8 cellular contexts compared by ENCODE assay signal in genomic region chr15:83066761-83067637, GRCh38. TPM values are rescaled to one million over a fixed set of nuclear protein-coding genes. Genes with fewer than 3 reads are reported as not detected.
A peak's percentile ranks its signal among the peaks of the same experiment; 100 is the strongest.
DNase-seq lines count a peak whose midpoint lies in the region; ATAC-seq and TF ChIP-seq lines count a peak whose summit lies in the region.

Gene BTBD1, minus strand, starts transcription at chr15:83067252. Its CDS starts 101 bp downstream, at chr15:83067151.

- no peak; the same call in 1 of the 2 replicates for TF ChIP-seq CTCF in PC-9 (conservative IDR thresholded peaks at IDR 0.05)

- H3K27me3 ChIP-seq in HUES6 (ENCODE audit: control insufficient read depth, insufficient read depth, low read length) = no peaks in the 10 kb centered on the region
- H3K27me3 ChIP-seq in PC-9 (ENCODE audit: insufficient read depth, low read depth) = no peaks in the 10 kb centered on the region
- H3K27me3 ChIP-seq in muscle layer of colon (ENCODE audit: control insufficient read depth in 1 of 2, insufficient read depth in 2 of 2, low read length in 2 of 2) = no peaks in the 10 kb centered on the region

- peaks cover 12% of the 10 kb centered on the region for H3F3A ChIP-seq in PC-9 (ENCODE audit: insufficient read depth, low read depth)

- TF ChIP-seq POLR2A in erythroblast (IDR thresholded peaks at IDR 0.05; ENCODE audit: low read length) = peak; percentile 98

- no peaks in the 10 kb centered on the region for H3K9me2 ChIP-seq in PC-9 (ENCODE audit: insufficient read depth)

- CTCF ChIA-PET in PC-9 (lab: Charles Lee) = interaction anchor here (0.6 kb wide), 1 partner anchor 195 kb away, joined by 3 read pairs; no protein-coding TSS in a partner anchor

- H3K4me3 ChIP-seq in HUES6 (ENCODE audit: low read depth, low read length) (peak within 1 kb of the TSS; percentile 83), PC-9 (peak within 1 kb of the TSS; percentile 95), muscle layer of colon (ENCODE audit: low read depth in 1 of 2, low read length in 2 of 2) (peak within 1 kb of the TSS; percentile 87 to 95)

- peak; percentile 78 for ATAC-seq in GM21447 (IDR thresholded peaks at IDR 0.05; ENCODE audit: unreplicated experiment)

- H3K9me3 ChIP-seq in HUES6 (ENCODE audit: control insufficient read depth, insufficient read depth, low read depth, low read length) (peaks cover 9% of the 10 kb centered on the region), PC-9 (ENCODE audit: insufficient read depth, low read depth) (0 out of 2 replicates have a peak, but pooled peaks cover 5% of the 10 kb centered on the region), muscle layer of colon (ENCODE audit: low read length) (no peaks in the 10 kb centered on the region)

- DNase-seq in DMS114 treated with DMSO at 0.1 percent for 48 hours (lab: John Stamatoyannopoulos, UW; ENCODE audit: unreplicated experiment) = peak; percentile 86
- DNase-seq in PC-9 = peak; percentile 86 to 93
- DNase-seq in activated T-cell treated with anti-CD3 and anti-CD28 coated beads, Interleukin-2, amount 50 U/mL, for 1 hour = peak; percentile 83
- peak; percentile 94 to 96 for DNase-seq in erythroblast (lab: John Stamatoyannopoulos, UW)
- DNase-seq in stimulated activated CD8-positive, alpha-beta memory T cell treated with anti-CD3 and anti-CD28 coated beads, Interleukin-7, amount 100 ng/mL, for 1 hour (ENCODE audit: low read depth in 2 of 2) = peak; percentile 50 to 57

- H3K4me1 ChIP-seq in HUES6 (ENCODE audit: control insufficient read depth, insufficient read depth, low read length) = peaks cover 23% of the 10 kb centered on the region
- peaks cover 27% of the 10 kb centered on the region for H3K4me1 ChIP-seq in PC-9 (replicated peaks; ENCODE audit: insufficient read depth)
- peaks cover 35% of the 10 kb centered on the region for H3K4me1 ChIP-seq in muscle layer of colon (ENCODE audit: insufficient read depth, low read length)

- BruUV-seq in PC-9 (replicated peaks; lab: Mats Ljungman, UMichigan) = no TSS peak

- H3K9ac ChIP-seq in HUES6 (ENCODE audit: low read length) (peak within 1 kb of the TSS; percentile 94), muscle layer of colon (ENCODE audit: low read length) (peak within 1 kb of the TSS; percentile 57)

- H3K79me2 ChIP-seq in PC-9 (ENCODE audit: low read depth) = peaks cover 48% of the 10 kb centered on the region

- peak within 1 kb of the TSS; percentile 98 for H3K4me2 ChIP-seq in PC-9

- H3K36me3 ChIP-seq in HUES6 (ENCODE audit: control insufficient read depth, insufficient read depth, low read length) (0 out of 2 replicates have a peak, but pooled peaks cover 4% of the 10 kb centered on the region), PC-9 (ENCODE audit: low read depth) (peaks cover 5% of the 10 kb centered on the region; the same call in 1 of the 2 replicates), muscle layer of colon (ENCODE audit: insufficient read depth, low read length) (no peaks in the 10 kb centered on the region)

- intact Hi-C loops in PC-9 (cut with micrococcal nuclease; ENCODE audit: unreplicated experiment) = loop anchor here (1.0 to 5.0 kb wide), 3 partner anchors 56 to 495 kb away; partner anchors contain the start of gene C15orf40

- peaks cover 41% of the 10 kb centered on the region for H4K20me1 ChIP-seq in PC-9 (ENCODE audit: insufficient read depth)

- H3K27ac ChIP-seq in HUES6 (ENCODE audit: low read depth, low read length) = peak within 1 kb of the TSS; percentile 96
- H3K27ac ChIP-seq in PC-9 = peak within 1 kb of the TSS; percentile 72
- peak within 1 kb of the TSS; percentile 98 for H3K27ac ChIP-seq in muscle layer of colon (ENCODE audit: low read depth, low read length)

- peak within 1 kb of the TSS; percentile 91 for H2AFZ ChIP-seq in PC-9

- POLR2A ChIA-PET in PC-9 (lab: Charles Lee; ENCODE audit: unreplicated experiment) = interaction anchor here (0.5 to 0.7 kb wide), 5 partner anchors 37 to 1077 kb away, joined by 3 to 5 read pairs (median 4); no protein-coding TSS in a partner anchor

RNA-seq across cellular contexts. Expression of gene BTBD1, which starts in this region (rescaled TPM):
- 24.7 and 28.2 TPM in 2 replicates for total RNA-seq in PC-9 (2021)

Comparison
In these comparisons a context has a peak if more than half of its experiments do, and no peak if none do; other contexts are left out.
1. Peak in every context shown above with its lines: DNase-seq, ATAC-seq, H3K4me3 ChIP-seq and H3K27ac ChIP-seq.